In the genomic region with DNA sequence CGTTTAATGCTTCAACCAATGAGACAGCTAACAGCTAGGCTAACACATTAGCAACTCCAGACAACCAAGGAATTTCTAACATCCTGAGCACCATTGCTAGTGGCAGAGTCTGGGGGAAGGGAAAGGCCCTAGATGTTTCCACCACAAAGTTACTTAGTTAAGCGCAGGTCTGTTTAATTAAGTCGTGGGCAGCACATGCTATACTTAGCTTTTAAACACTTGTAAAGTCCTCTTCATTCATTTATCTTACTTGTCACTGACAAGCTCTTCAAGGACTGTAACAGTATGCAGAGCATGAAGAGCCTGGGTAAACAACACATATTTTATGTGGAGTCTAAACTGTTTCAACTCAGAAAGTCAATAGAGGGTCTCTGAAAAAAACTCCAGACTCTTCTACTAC, we compare ENCODE assay signal across 15 cellular contexts.
"Had no signal": no experiment of that assay in that cellular context is flagged by ENCODE, and none has a peak within 500 bp of the region (broad histone marks: within the 10 kb centered on the region; RNA-seq: fewer than 3 reads in every experiment).

No MANE protein-coding gene starts in this region.

- H3K36me3 Mint-ChIP-seq: activated CD8-positive, alpha-beta memory T cell treated with anti-CD3 and anti-CD28 coated beads, Interleukin-2, amount 10 ng/mL, durations not matched to agents 7 days and 5 days; activated naive CD8-positive, alpha-beta T cell treated with anti-CD3 and anti-CD28 coated beads, Interleukin-2, amount 10 ng/mL, durations not matched to agents 7 days and 5 days; mesothelial cell of epicardium had no signal

- H3K4me3 Mint-ChIP-seq: activated CD8-positive, alpha-beta memory T cell treated with anti-CD3 and anti-CD28 coated beads, Interleukin-2, amount 10 ng/mL, durations not matched to agents 7 days and 5 days; activated naive CD8-positive, alpha-beta T cell treated with anti-CD3 and anti-CD28 coated beads, Interleukin-2, amount 10 ng/mL, durations not matched to agents 7 days and 5 days; activated T-cell treated with anti-CD3 and anti-CD28 coated beads, Interleukin-2, amount 50 U/mL, for 4 hours; mesothelial cell of epicardium had no signal

- H3K4me1 ChIP-seq: stomach, uterus had no signal

- H3K4me3 ChIP-seq: dorsolateral prefrontal cortex, skin epidermis, stomach, uterus had no signal

- H3K9me3 Mint-ChIP-seq: activated naive CD8-positive, alpha-beta T cell treated with anti-CD3 and anti-CD28 coated beads, Interleukin-2, amount 10 ng/mL, durations not matched to agents 7 days and 5 days; activated T-cell treated with anti-CD3 and anti-CD28 coated beads, Interleukin-2, amount 50 U/mL, for 4 hours; mesothelial cell of epicardium had no signal

- H3K4me1 Mint-ChIP-seq: activated CD8-positive, alpha-beta memory T cell treated with anti-CD3 and anti-CD28 coated beads, Interleukin-2, amount 10 ng/mL, durations not matched to agents 7 days and 5 days; activated naive CD8-positive, alpha-beta T cell treated with anti-CD3 and anti-CD28 coated beads, Interleukin-2, amount 10 ng/mL, durations not matched to agents 7 days and 5 days had no signal

- H3K36me3 ChIP-seq: stomach, uterus had no signal

- H3K9me3 ChIP-seq: stomach, uterus had no signal

- H3K27ac Mint-ChIP-seq: activated CD8-positive, alpha-beta memory T cell treated with anti-CD3 and anti-CD28 coated beads, Interleukin-2, amount 10 ng/mL, durations not matched to agents 7 days and 5 days; activated naive CD8-positive, alpha-beta T cell treated with anti-CD3 and anti-CD28 coated beads, Interleukin-2, amount 10 ng/mL, durations not matched to agents 7 days and 5 days; mesothelial cell of epicardium had no signal

- H3K27me3 ChIP-seq: dorsolateral prefrontal cortex, stomach, uterus had no signal

- ATAC-seq: activated CD8-positive, alpha-beta memory T cell treated with anti-CD3 and anti-CD28 coated beads, Interleukin-2, amount 10 ng/mL, durations not matched to agents 7 days and 5 days; activated T-cell treated with anti-CD3 and anti-CD28 coated beads, Interleukin-2, amount 50 U/mL, for 4 hours; esophagus mucosa; left colon had no signal

- H3K27me3 Mint-ChIP-seq: activated CD8-positive, alpha-beta memory T cell treated with anti-CD3 and anti-CD28 coated beads, Interleukin-2, amount 10 ng/mL, durations not matched to agents 7 days and 5 days had no signal

- DNase-seq: activated CD4-positive, alpha-beta T cell treated with anti-CD3 and anti-CD28 coated beads, Interleukin-2, amount 50 U/mL, for 48 hours; activated CD4-positive, CD25-positive, alpha-beta regulatory T cell treated with anti-CD3 and anti-CD28 coated beads, Interleukin-2, amount 50 U/mL, for 72 hours; activated CD8-positive, alpha-beta memory T cell treated with anti-CD3 and anti-CD28 coated beads, Interleukin-2, amount 10 ng/mL, durations not matched to agents 7 days and 5 days; activated gamma-delta T cell treated with Interleukin-2 at 50 U/mL for 16 hours; activated naive CD8-positive, alpha-beta T cell treated with anti-CD3 and anti-CD28 coated beads, Interleukin-2, amount 10 ng/mL, durations not matched to agents 7 days and 5 days; activated T-cell treated with anti-CD3 and anti-CD28 coated beads, Interleukin-2, amount 50 U/mL, for 4 hours; anterior cingulate cortex; dorsolateral prefrontal cortex; left colon; retina; stomach; uterus had no signal

- H3K27ac ChIP-seq: dorsolateral prefrontal cortex, skin epidermis, stomach, uterus had no signal
